ENCODE assay signal across 8 cellular contexts in genomic region chr1:39407889-39408640, GRCh38.
DNase-seq lines count a peak whose midpoint lies in the region; ATAC-seq and TF ChIP-seq lines count a peak whose summit lies in the region.

No MANE protein-coding gene starts in this region.

- H3K4me1 Mint-ChIP-seq in naive thymus-derived CD8-positive, alpha-beta T cell: peaks cover 31 to 56% (median 48%) of the 10 kb centered on the region in 4 donors

- TF ChIP-seq POLR2A in GM18505 (IDR thresholded peaks at IDR 0.05; ENCODE audit: borderline replicate concordance, extremely low read depth, insufficient read depth, insufficient read length): no peak

- no peaks in the 10 kb centered on the region for H3K9me3 Mint-ChIP-seq in naive thymus-derived CD8-positive, alpha-beta T cell

- H3K4me3 ChIP-seq in coronary artery: peak overlapping the region; percentile 96

- H3K27ac Mint-ChIP-seq in naive thymus-derived CD8-positive, alpha-beta T cell: peak overlapping the region in 9 of 10 donors; percentile 8 to 91 (median 79)

- no peak for ATAC-seq in naive thymus-derived CD8-positive, alpha-beta T cell
- ATAC-seq in GM18505 (IDR thresholded peaks at IDR 0.05; ENCODE audit: unreplicated experiment): no peak

- H3K27ac ChIP-seq in coronary artery: peak overlapping the region; percentile 89 to 95

- POLR2A ChIA-PET in naive thymus-derived CD8-positive, alpha-beta T cell (lab: Charles Lee): interaction anchor here (1.3 to 1.7 kb wide), 2 partner anchors 10 to 24 kb away, joined by 3 to 15 read pairs; no protein-coding TSS in a partner anchor

- peak overlapping the region; percentile 81 to 94 (median 90) for H3K4me3 Mint-ChIP-seq in naive thymus-derived CD8-positive, alpha-beta T cell

- DNase-seq in NCI-H2227 (lab: John Stamatoyannopoulos, UW; ENCODE audit: unreplicated experiment): peak; percentile 57
- DNase-seq in NCI-H2227 treated with DMSO at 0.1 percent for 48 hours (lab: John Stamatoyannopoulos, UW): no peak
- peak; percentile 100 for DNase-seq in NCI-H2107 treated with DMSO at 0.1 percent for 48 hours (lab: John Stamatoyannopoulos, UW; ENCODE audit: unreplicated experiment)
- no peak for DNase-seq in coronary artery (ENCODE audit: low spot score)
- DNase-seq in naive thymus-derived CD8-positive, alpha-beta T cell: no peak
- no peak for DNase-seq in islet precursor cell
- DNase-seq in activated CD4-positive, alpha-beta T cell treated with anti-CD3 and anti-CD28 coated beads, Interleukin-2, amount 50 U/mL, for 48 hours: no peak

- no peaks in the 10 kb centered on the region for H3K27me3 Mint-ChIP-seq in naive thymus-derived CD8-positive, alpha-beta T cell

- TF ChIP-seq CTCF in coronary artery (IDR thresholded peaks at IDR 0.05): no peak

- H3K36me3 Mint-ChIP-seq in naive thymus-derived CD8-positive, alpha-beta T cell: peaks cover 0 to 14% (median 0%) of the 10 kb centered on the region in 3 donors

Comparison
In these comparisons a context has a peak if more than half of its experiments do, and no peak if none do; other contexts are left out.
1. DNase-seq: peak in NCI-H2227 (single experiment) and NCI-H2107 treated with DMSO at 0.1 percent for 48 hours (single experiment); none in NCI-H2227 treated with DMSO at 0.1 percent for 48 hours (single experiment), coronary artery (single experiment), naive thymus-derived CD8-positive, alpha-beta T cell (0 of 10), islet precursor cell (single experiment) and activated CD4-positive, alpha-beta T cell treated with anti-CD3 and anti-CD28 coated beads, Interleukin-2, amount 50 U/mL, for 48 hours (0 of 2).